In genomic region chr2:191866675-191867506, GRCh38 we compare ENCODE assay signal across 9 cellular contexts. TPM values are rescaled to one million over a fixed set of nuclear protein-coding genes. Genes with fewer than 3 reads are reported as not detected.
A peak's percentile ranks its signal among the peaks of the same experiment; 100 is the strongest.
DNase-seq lines count a peak whose midpoint lies in the region; ATAC-seq and TF ChIP-seq lines count a peak whose summit lies in the region.
"Had no signal": no experiment of that assay in that cellular context is flagged by ENCODE, and none has a peak within 500 bp of the region (broad histone marks: within the 10 kb centered on the region; RNA-seq: fewer than 3 reads in every experiment).

No MANE protein-coding gene starts in this region.

- 44% methylated on average over 7 of the region's 7 CpGs for WGBS in liver

- DNase-seq in HuH-7.5 (ENCODE audit: low spot score) (peak; percentile 29), cardiac fibroblast (ENCODE audit: low read depth in 2 of 2) (peak; percentile 87 to 97), tibial artery (no peak), NAMALWA (ENCODE audit: low spot score) (no peak), SHP77 treated with DMSO at 0.1 percent for 48 hours (lab: John Stamatoyannopoulos, UW) (no peak)

- no peak overlapping the region for H3K4me3 ChIP-seq in cardiac fibroblast (replicated peaks in 1 of 2; ENCODE audit: low read depth in 2 of 2, low read length in 2 of 2)
- H3K4me3 ChIP-seq in liver (ENCODE audit: low read depth in 1 of 3, low read length in 3 of 3), result no peak overlapping the region
- no peak overlapping the region for H3K4me3 ChIP-seq in tibial artery

- H3K9me3 ChIP-seq in liver (ENCODE audit: control insufficient read depth in 4 of 4, low read length in 3 of 4) (no peaks in the 10 kb centered on the region), tibial artery (no peaks in the 10 kb centered on the region)

- H3K4me1 ChIP-seq in liver (ENCODE audit: control insufficient read depth in 4 of 4, insufficient read depth in 4 of 4, low read length in 3 of 4) (peaks cover 0 to 5% (median 1%) of the 10 kb centered on the region in 4 donors), tibial artery (peaks cover 0 to 22% (median 12%) of the 10 kb centered on the region in 4 donors)

- peak; percentile 64 to 65 for TF ChIP-seq RAD21 in liver (IDR thresholded peaks at IDR 0.05)

- intact Hi-C loops in tibial artery (cut with DNase I; ENCODE audit: low total_unique reads), result no loop called here

- H3K9ac ChIP-seq in liver (ENCODE audit: low read depth in 1 of 2, low read length in 2 of 2), result no peak overlapping the region

- H3K27ac ChIP-seq in liver (ENCODE audit: low read depth in 1 of 2, low read length in 2 of 2) (peak overlapping the region; percentile 47 to 80), tibial artery (peak overlapping the region; percentile 20 to 44)
- H3K27ac ChIP-seq: HL-60 had no signal

- TF ChIP-seq CTCF in cardiac fibroblast (IDR thresholded peaks at IDR 0.05; ENCODE audit: low read depth, low read length), result no peak
- no peak for TF ChIP-seq CTCF in liver (IDR thresholded peaks at IDR 0.05; ENCODE audit: low read depth, low read length, missing input control)
- no peak for TF ChIP-seq CTCF in tibial artery (IDR thresholded peaks at IDR 0.05)

- no peaks in the 10 kb centered on the region for H3K36me3 ChIP-seq in liver (ENCODE audit: control insufficient read depth in 4 of 4, insufficient read depth in 3 of 4, low read depth in 1 of 4, low read length in 3 of 4)
- no peaks in the 10 kb centered on the region for H3K36me3 ChIP-seq in tibial artery

- H3K27me3 ChIP-seq in liver (ENCODE audit: control insufficient read depth in 4 of 4, insufficient read depth in 4 of 4, low read length in 3 of 4) (no peaks in the 10 kb centered on the region), tibial artery (no peaks in the 10 kb centered on the region)

- ATAC-seq in HG03280 (IDR thresholded peaks at IDR 0.05; ENCODE audit: unreplicated experiment), result no peak
- ATAC-seq in GM21825 (IDR thresholded peaks at IDR 0.05; ENCODE audit: unreplicated experiment), result no peak

TF ChIP-seq in liver, 16 proteins besides CTCF, POLR2A, EP300 and RAD21:
- TF ChIP-seq JUND (IDR thresholded peaks at IDR 0.05), result peak; percentile 98 to 99
- peak; percentile 92 for TF ChIP-seq SP1 (IDR thresholded peaks at IDR 0.05)
- peak; percentile 7 for TF ChIP-seq FOXA2 (IDR thresholded peaks at IDR 0.05)
- peak; percentile 88 for TF ChIP-seq MAX (IDR thresholded peaks at IDR 0.05)
- peak; percentile 13 for TF ChIP-seq HNF4G (IDR thresholded peaks at IDR 0.05)
- peak; percentile 92 to 95 for TF ChIP-seq RXRA (IDR thresholded peaks at IDR 0.05)
- TF ChIP-seq EGR1 (IDR thresholded peaks at IDR 0.05; ENCODE audit: low read depth in 2 of 2), result peak; percentile 38 to 85
- TF ChIP-seq NR2F2 (IDR thresholded peaks at IDR 0.05), result peak; percentile 100
- peak; percentile 27 for TF ChIP-seq FOXA1 (IDR thresholded peaks at IDR 0.05)
- peak; percentile 51 to 74 for TF ChIP-seq HNF4A (conservative IDR thresholded peaks at IDR 0.05)
- peak; percentile 92 for TF ChIP-seq ATF3 (IDR thresholded peaks at IDR 0.05)
- TF ChIP-seq YY1 (IDR thresholded peaks at IDR 0.05), result peak; percentile 65
- TF ChIP-seq ZBTB33 (IDR thresholded peaks at IDR 0.05), result peak; percentile 61
- TF ChIP-seq REST (IDR thresholded peaks at IDR 0.05), result peak; percentile 66
- TF ChIP-seq TAF1 (conservative IDR thresholded peaks at IDR 0.05), result no peak
- peak in 1 of 2 donors; percentile 62 for TF ChIP-seq GABPA (IDR thresholded peaks at IDR 0.05 in 1 of 2, conservative IDR thresholded peaks at IDR 0.05 in 1 of 2)

RNA-seq across cellular contexts. Expression of gene CAVIN2, which starts 20.0 kb away (rescaled TPM):
- 10 to 100 TPM; 13.3 to 20.7 TPM for total RNA-seq in liver
- polyA plus RNA-seq in liver, result 10 to 100 TPM; 13.9 to 14.1 TPM

Comparison
In these comparisons a context has a peak if more than half of its experiments do, and no peak if none do; other contexts are left out.
1. DNase-seq: peak in HuH-7.5 (single experiment) and cardiac fibroblast (2 of 2); none in tibial artery (0 of 2), NAMALWA (single experiment) and SHP77 treated with DMSO at 0.1 percent for 48 hours (single experiment).